Comparison of ENCODE assay signal across 1 cellular context in the genomic region with DNA sequence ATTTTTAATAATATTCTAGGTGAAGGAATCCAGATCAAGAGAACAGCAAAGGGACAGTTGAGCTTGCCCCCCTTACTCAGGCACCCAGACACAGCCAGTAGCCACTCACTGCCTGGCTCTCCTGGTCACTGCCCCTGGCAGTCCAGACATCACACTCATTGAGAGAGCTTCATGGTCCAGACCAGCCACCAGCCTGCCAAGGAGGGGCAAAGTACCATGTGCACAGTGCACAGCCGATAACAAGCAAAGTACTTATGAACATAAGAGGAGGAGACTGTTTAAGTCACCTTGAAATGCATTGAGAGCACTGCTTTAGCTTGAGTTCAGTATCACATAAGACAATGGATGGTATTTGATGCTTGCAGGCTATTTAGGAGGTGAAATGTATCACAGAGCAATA.
TF ChIP-seq lines count a peak whose summit lies in the region.

No MANE protein-coding gene starts in this region.

TF ChIP-seq in HepG2, 621 proteins besides CTCF, POLR2A, EP300 and RAD21 (continued from another document):
- TF ChIP-seq ZNF317 (CRISPR knock-in tag; IDR thresholded peaks at IDR 0.05) (peak; percentile 61; the same call in 1 of the 2 replicates), RCOR2 (CRISPR knock-in tag; IDR thresholded peaks at IDR 0.05) (no peak), PBX2 (CRISPR knock-in tag; IDR thresholded peaks at IDR 0.05) (no peak)
